ENCODE assay signal across 16 cellular contexts in the genomic region with DNA sequence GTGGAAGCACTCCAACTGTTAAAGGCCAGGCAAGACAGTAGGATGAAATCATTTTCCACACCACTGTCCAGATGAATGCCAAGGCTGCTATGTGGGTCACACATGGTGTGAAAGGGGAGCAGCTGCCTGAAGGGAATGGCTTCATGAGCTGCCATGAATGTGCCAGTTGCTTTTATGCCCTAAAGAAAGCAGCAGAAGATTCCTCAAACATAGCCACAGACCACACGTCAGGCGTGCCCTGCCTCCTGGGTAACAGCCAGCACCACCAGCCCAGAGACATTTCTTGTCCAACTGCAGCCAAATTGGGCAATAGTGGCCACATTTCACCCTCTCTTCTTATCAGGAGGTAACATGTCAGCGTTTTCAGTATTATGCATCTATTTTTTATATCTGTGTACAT.
DNase-seq lines count a peak whose midpoint lies in the region; ATAC-seq and TF ChIP-seq lines count a peak whose summit lies in the region.
"Had no signal": no experiment of that assay in that cellular context is flagged by ENCODE, and none has a peak within 500 bp of the region (broad histone marks: within the 10 kb centered on the region; RNA-seq: fewer than 3 reads in every experiment).

No MANE protein-coding gene starts in this region.

- H3K36me3 ChIP-seq in fibroblast of lung (ENCODE audit: control insufficient read depth, insufficient read depth, low read length) (peaks cover 2% of the 10 kb centered on the region), sigmoid colon (no peaks in the 10 kb centered on the region), testis (ENCODE audit: low read depth, missing control alignments) (no peaks in the 10 kb centered on the region), mesendoderm (ENCODE audit: control insufficient read depth, insufficient read depth, low read length) (no peaks in the 10 kb centered on the region)
- H3K36me3 ChIP-seq: esophagus muscularis mucosa had no signal

- WGBS in sigmoid colon, 2 donors = 72 to 80% methylated on average over 3 of the region's 3 CpGs
- 75 to 76% methylated on average over 3 of the region's 3 CpGs for WGBS in testis, 2 donors
- no CpG with 5 or more reads among the region's 3 CpGs for WGBS in mesendoderm (ENCODE audit: extremely low coverage, insufficient coverage, low lambda C conversion rate)

- H2AK5ac ChIP-seq in mesendoderm (ENCODE audit: low read length) = no peak overlapping the region

- H3K23ac ChIP-seq in mesendoderm (ENCODE audit: low read length) = no peak overlapping the region

- H3K4me3 ChIP-seq in fibroblast of lung (replicated peaks in 1 of 4; ENCODE audit: control extremely low read depth in 1 of 4, insufficient read depth in 1 of 4, low read depth in 3 of 4, low read length in 4 of 4) (no peak overlapping the region), sigmoid colon (no peak overlapping the region), testis (no peak overlapping the region), mesendoderm (ENCODE audit: low read length) (no peak overlapping the region)
- H3K4me3 ChIP-seq: esophagus muscularis mucosa had no signal

- no peak overlapping the region for H3K56ac ChIP-seq in mesendoderm (ENCODE audit: low read length)

- H3K79me2 ChIP-seq in fibroblast of lung (ENCODE audit: control insufficient read depth, insufficient read depth, low read length) (no peaks in the 10 kb centered on the region), mesendoderm (ENCODE audit: control insufficient read depth, insufficient read depth, low read length) (no peaks in the 10 kb centered on the region)

- no peak for ATAC-seq in HG02610 (IDR thresholded peaks at IDR 0.05; ENCODE audit: unreplicated experiment)
- ATAC-seq: HCT116 had no signal

- H4K20me1 ChIP-seq in fibroblast of lung (ENCODE audit: control insufficient read depth, extremely low read depth, insufficient read depth, low read length) = no peaks in the 10 kb centered on the region

- no peak overlapping the region for H2BK15ac ChIP-seq in mesendoderm (replicated peaks; ENCODE audit: low read depth)

- H3K9me3 ChIP-seq in fibroblast of lung (ENCODE audit: control insufficient read depth, insufficient read depth, low read depth, low read length) (no peaks in the 10 kb centered on the region), sigmoid colon (no peaks in the 10 kb centered on the region), testis (no peaks in the 10 kb centered on the region)
- H3K9me3 ChIP-seq: esophagus muscularis mucosa had no signal

- no peaks in the 10 kb centered on the region for H3K79me1 ChIP-seq in mesendoderm (ENCODE audit: low read length)

- no peak overlapping the region for H2BK120ac ChIP-seq in mesendoderm (ENCODE audit: low read depth, low read length)

- intact Hi-C loops in sigmoid colon (cut with DNase I) (no loop called here), testis (cut with DNase I; ENCODE audit: low total_unique reads) (no loop called here)

- no peak overlapping the region for H3K4ac ChIP-seq in mesendoderm (ENCODE audit: low read depth, low read length)

- H3K27me3 ChIP-seq in fibroblast of lung (ENCODE audit: control insufficient read depth, insufficient read depth, low read length) (no peaks in the 10 kb centered on the region), sigmoid colon (no peaks in the 10 kb centered on the region), testis (no peaks in the 10 kb centered on the region), mesendoderm (ENCODE audit: insufficient read depth, low read length, poor library complexity) (no peaks in the 10 kb centered on the region)
- H3K27me3 ChIP-seq: esophagus muscularis mucosa had no signal

- TF ChIP-seq POLR2A in sigmoid colon (IDR thresholded peaks at IDR 0.05) (no peak), testis (IDR thresholded peaks at IDR 0.05) (no peak)

- TF ChIP-seq EP300 in sigmoid colon (IDR thresholded peaks at IDR 0.05) = peak in 2 of 4 donors; percentile 27 to 47

- H2BK5ac ChIP-seq in mesendoderm (ENCODE audit: low read length) = no peak overlapping the region

- H3K4me1 ChIP-seq in fibroblast of lung (ENCODE audit: control insufficient read depth, extremely low read depth, insufficient read depth, low read length) (no peaks in the 10 kb centered on the region), sigmoid colon (peaks cover 0 to 34% (median 25%) of the 10 kb centered on the region in 4 donors), testis (no peaks in the 10 kb centered on the region), mesendoderm (ENCODE audit: control insufficient read depth, low read depth, low read length) (no peaks in the 10 kb centered on the region)

- H4K5ac ChIP-seq in mesendoderm (ENCODE audit: low read length) = no peak overlapping the region

- H3K9ac ChIP-seq in fibroblast of lung (ENCODE audit: insufficient read depth, low read length) (no peak overlapping the region), mesendoderm (ENCODE audit: low read length) (no peak overlapping the region)
- H3K9ac ChIP-seq: KMS-11 had no signal

- DNase-seq in GM04503 (ENCODE audit: low read depth) (peak; percentile 75), OCI-M1 (lab: John Stamatoyannopoulos, UW) (peak; percentile 96), fibroblast of lung (ENCODE audit: low read depth in 2 of 2) (peak; percentile 66 to 72), sigmoid colon (peak; percentile 70), testis (no peak), mesendoderm (no peak), medulla oblongata (ENCODE audit: extremely low spot score) (no peak)
- DNase-seq: activated CD4-positive, alpha-beta T cell treated with anti-CD3 and anti-CD28 coated beads for 48 hours; DMS153; NCI-H510A; nucleus accumbens; stimulated activated CD4-positive, alpha-beta T cell treated with anti-CD3 and anti-CD28 coated beads, Interleukin-4, amount 100 ng/mL, for 4 hours had no signal

- no peak overlapping the region for H2AFZ ChIP-seq in fibroblast of lung (ENCODE audit: low read length)

- H3K4me2 ChIP-seq in fibroblast of lung (ENCODE audit: extremely low read depth, insufficient read depth, low read length) = no peak overlapping the region
- H3K4me2 ChIP-seq in mesendoderm (ENCODE audit: low read length) = no peak overlapping the region
- H3K4me2 ChIP-seq: KMS-11 had no signal

- H3K18ac ChIP-seq in mesendoderm (ENCODE audit: low read length) = no peak overlapping the region

- no peak overlapping the region for H4K8ac ChIP-seq in mesendoderm (ENCODE audit: low read depth, low read length)

- TF ChIP-seq CTCF in fibroblast of lung (conservative IDR thresholded peaks at IDR 0.05 in 1 of 2, IDR thresholded peaks at IDR 0.05 in 1 of 2; ENCODE audit: low read depth in 1 of 2, low read length in 2 of 2) = no peak
- TF ChIP-seq CTCF in sigmoid colon (IDR thresholded peaks at IDR 0.05) = no peak
- no peak for TF ChIP-seq CTCF in testis (IDR thresholded peaks at IDR 0.05)

- H3K27ac ChIP-seq in fibroblast of lung (ENCODE audit: insufficient read depth, low read length) (no peak overlapping the region), sigmoid colon (peak overlapping the region; percentile 2 to 80 (median 70)), testis (no peak overlapping the region), mesendoderm (ENCODE audit: low read depth, low read length) (no peak overlapping the region)
- H3K27ac ChIP-seq: KMS-11 had no signal

Comparison
In these comparisons a context has a peak if more than half of its experiments do, and no peak if none do; other contexts are left out.
1. DNase-seq: peak in GM04503 (single experiment), OCI-M1 (single experiment), fibroblast of lung (2 of 2) and sigmoid colon (single experiment); none in testis (single experiment), mesendoderm (single experiment) and medulla oblongata (single experiment).
2. H3K27ac ChIP-seq: peak in sigmoid colon (4 of 4); none in fibroblast of lung (single experiment), testis (0 of 2) and mesendoderm (single experiment).